Comparison of ENCODE assay signal across 8 cellular contexts in the genomic region with DNA sequence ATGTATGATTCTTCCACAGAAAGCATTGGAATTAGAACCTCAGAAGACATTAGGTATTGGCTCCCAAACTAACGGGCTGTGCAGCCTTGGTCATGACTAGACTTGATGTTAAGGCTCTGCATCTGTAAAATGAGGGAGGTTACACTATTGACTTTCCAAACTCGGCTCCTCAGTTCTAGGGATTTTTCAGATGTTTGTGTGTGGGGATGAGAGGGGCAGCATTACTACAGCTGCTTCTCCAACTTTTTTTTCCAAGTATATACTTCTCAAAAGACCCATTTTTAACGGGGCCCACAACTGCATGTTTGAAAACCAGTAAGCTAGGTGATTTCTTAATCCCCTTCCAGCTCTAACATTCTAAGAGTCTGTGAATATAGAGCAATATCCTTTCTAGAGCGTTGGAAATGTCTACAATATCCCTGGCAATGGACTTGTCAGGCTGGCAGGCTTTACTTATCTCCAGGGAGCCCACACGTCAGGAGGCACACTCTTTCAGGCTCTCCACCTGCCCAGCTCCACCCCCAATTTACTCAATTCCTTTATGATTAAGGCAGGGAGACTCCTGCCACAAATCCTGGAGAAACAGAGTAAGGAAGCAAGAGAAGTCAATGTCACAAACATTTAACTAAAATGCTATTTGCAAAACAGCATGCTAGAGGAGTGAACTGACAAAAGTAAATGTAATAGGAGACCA. TPM values are rescaled to one million over a fixed set of nuclear protein-coding genes. Genes with fewer than 3 reads are reported as not detected.
DNase-seq lines count a peak whose midpoint lies in the region; FAIRE-seq and TF ChIP-seq lines count a peak whose summit lies in the region.

No MANE protein-coding gene starts in this region.

- H3K79me2 ChIP-seq in mammary epithelial cell (ENCODE audit: insufficient read depth, low read length): peaks cover 13% of the 10 kb centered on the region

- no peak overlapping the region for H2BK120ac ChIP-seq in mesenchymal stem cell (ENCODE audit: low read depth, low read length)

- H2BK15ac ChIP-seq in mesenchymal stem cell (ENCODE audit: low read depth, poor library complexity, severe bottlenecking): no peak overlapping the region

- H3K18ac ChIP-seq in mesenchymal stem cell (ENCODE audit: low read depth in 1 of 2, low read length in 2 of 2): peak overlapping the region; percentile 90 to 95

- in situ Hi-C loops in mammary epithelial cell (cut with MboI; ENCODE audit: low sequenced_read_pairs in 2 of 2): no loop called here

- dilution Hi-C loops in mammary epithelial cell (cut with HindIII; ENCODE audit: low sequenced_read_pairs): no loop called here

- H4K20me1 ChIP-seq in mammary epithelial cell (ENCODE audit: insufficient read depth, low read length): no peaks in the 10 kb centered on the region

- H4K8ac ChIP-seq in mesenchymal stem cell (ENCODE audit: low read length): peak overlapping the region; percentile 97

- H2BK12ac ChIP-seq in mesenchymal stem cell (ENCODE audit: low read length in 2 of 2): no peak overlapping the region

- H3K9ac ChIP-seq in mammary epithelial cell (ENCODE audit: insufficient read depth, low read length): peak overlapping the region; percentile 97
- H3K9ac ChIP-seq in mesenchymal stem cell (ENCODE audit: low read length): peak overlapping the region; percentile 99

- TF ChIP-seq POLR2A in uterus (IDR thresholded peaks at IDR 0.05): no peak

- H3K4me2 ChIP-seq in mammary epithelial cell (ENCODE audit: insufficient read depth, low read depth, low read length) (peak overlapping the region; percentile 88), mesenchymal stem cell (ENCODE audit: low read length, poor library complexity, severe bottlenecking) (peak overlapping the region; percentile 96)

- H3K14ac ChIP-seq in mesenchymal stem cell (ENCODE audit: low read length in 2 of 2): no peak overlapping the region

- no peak for FAIRE-seq in urothelium cell line (lab: Jason Lieb, UNC)

- H4K91ac ChIP-seq in mesenchymal stem cell (ENCODE audit: low read length): no peak overlapping the region

- CTCF ChIA-PET in mammary epithelial cell (lab: Charles Lee; ENCODE audit: low non-redundant PET): interaction anchor here (0.6 kb wide), 1 partner anchor 17 kb away, joined by 4 read pairs; no protein-coding TSS in a partner anchor

- DNase-seq in AG09309 (ENCODE audit: low read depth) (no peak), LNCaP clone FGC (ENCODE audit: low read depth) (no peak), mammary epithelial cell (no peak), mesenchymal stem cell (no peak), uterus (no peak), dermis blood vessel endothelial cell (no peak), foreskin melanocyte (no peak), urothelium cell line (ENCODE audit: low spot score) (no peak)

- H3K23ac ChIP-seq in mesenchymal stem cell (ENCODE audit: low read length in 2 of 2): no peak overlapping the region

- peak overlapping the region; percentile 83 for H3K4me3 ChIP-seq in AG09309 (ENCODE audit: control insufficient read depth, low read depth, low read length)
- H3K4me3 ChIP-seq in LNCaP clone FGC (ENCODE audit: low read depth, low read length): peak overlapping the region; percentile 90
- H3K4me3 ChIP-seq in mammary epithelial cell (replicated peaks in 1 of 3; ENCODE audit: insufficient read depth in 1 of 3, low read depth in 2 of 3, low read length in 3 of 3): peak overlapping the region; percentile 61 to 80 (median 79)
- peak overlapping the region in 1 of 2 experiments; percentile 91 for H3K4me3 ChIP-seq in mesenchymal stem cell (ENCODE audit: insufficient read depth in 1 of 2, low read depth in 1 of 2, low read length in 2 of 2)
- peak overlapping the region; percentile 74 to 86 for H3K4me3 ChIP-seq in uterus

- H3K36me3 ChIP-seq in mammary epithelial cell (ENCODE audit: insufficient read depth, low read length): peaks cover 17% of the 10 kb centered on the region
- peaks cover 17 to 31% of the 10 kb centered on the region in 2 experiments for H3K36me3 ChIP-seq in mesenchymal stem cell (ENCODE audit: control insufficient read depth in 1 of 2, insufficient read depth in 2 of 2, low read depth in 1 of 2, low read length in 2 of 2)
- H3K36me3 ChIP-seq in uterus: no peaks in the 10 kb centered on the region

- TF ChIP-seq CTCF in AG09309 (IDR thresholded peaks at IDR 0.05; ENCODE audit: control insufficient read depth, insufficient read depth, low read depth, low read length, missing control alignments) (no peak), LNCaP clone FGC (IDR thresholded peaks at IDR 0.05; ENCODE audit: control insufficient read depth, extremely low read depth, insufficient read depth) (no peak), mammary epithelial cell (conservative IDR thresholded peaks at IDR 0.05 in 1 of 2, IDR thresholded peaks at IDR 0.05 in 1 of 2; ENCODE audit: extremely low read depth in 1 of 2, insufficient read depth in 1 of 2, low read depth in 1 of 2, low read length in 2 of 2) (no peak), uterus (IDR thresholded peaks at IDR 0.05) (no peak)

- no peak overlapping the region for H2BK5ac ChIP-seq in mesenchymal stem cell (ENCODE audit: low read depth, low read length, poor library complexity, severe bottlenecking)

- H3K4me1 ChIP-seq in mammary epithelial cell (ENCODE audit: insufficient read depth, low read length): peaks cover 21% of the 10 kb centered on the region
- peaks cover 13% of the 10 kb centered on the region for H3K4me1 ChIP-seq in mesenchymal stem cell (ENCODE audit: control insufficient read depth, insufficient read depth, low read depth, low read length)
- peaks cover 0 to 7% of the 10 kb centered on the region in 2 donors for H3K4me1 ChIP-seq in uterus

- peak overlapping the region; percentile 83 to 87 for H3K4ac ChIP-seq in mesenchymal stem cell (ENCODE audit: low read depth in 1 of 2, low read length in 2 of 2)

- peak overlapping the region; percentile 62 for H2AK5ac ChIP-seq in mesenchymal stem cell (ENCODE audit: low read length, severe bottlenecking)

- H3K27ac ChIP-seq in mammary epithelial cell (ENCODE audit: insufficient read depth, low read depth, low read length): peak overlapping the region; percentile 94
- H3K27ac ChIP-seq in mesenchymal stem cell (ENCODE audit: low read length, poor library complexity, severe bottlenecking): peak overlapping the region; percentile 94
- H3K27ac ChIP-seq in uterus: peak overlapping the region; percentile 92

- BruUV-seq in mammary epithelial cell (replicated peaks; lab: Mats Ljungman, UMichigan): no TSS peak

- H2AFZ ChIP-seq in mammary epithelial cell (ENCODE audit: low read depth, low read length): peak overlapping the region; percentile 90
- no peak overlapping the region for H2AFZ ChIP-seq in mesenchymal stem cell (ENCODE audit: low read depth, low read length)

- H3K9me3 ChIP-seq in mammary epithelial cell (replicated peaks; ENCODE audit: insufficient read depth, low read length) (no peaks in the 10 kb centered on the region), mesenchymal stem cell (ENCODE audit: control insufficient read depth, low read length) (no peaks in the 10 kb centered on the region), uterus (no peaks in the 10 kb centered on the region)

- H3K27me3 ChIP-seq in mammary epithelial cell (ENCODE audit: insufficient read depth, low read length): no peaks in the 10 kb centered on the region
- no peaks in the 10 kb centered on the region for H3K27me3 ChIP-seq in mesenchymal stem cell (ENCODE audit: control insufficient read depth in 1 of 2, insufficient read depth in 1 of 2, low read length in 2 of 2)
- H3K27me3 ChIP-seq in uterus: no peaks in the 10 kb centered on the region

- peaks cover 11% of the 10 kb centered on the region for H3K79me1 ChIP-seq in mesenchymal stem cell (replicated peaks; ENCODE audit: low read length, poor library complexity, severe bottlenecking)

- intact Hi-C loops in mammary epithelial cell (cut with micrococcal nuclease) (no loop called here), uterus (cut with DNase I; ENCODE audit: low total_unique reads) (no loop called here)

- 12% methylated on average over 5 of the region's 5 CpGs for WGBS in mammary epithelial cell (ENCODE audit: low coverage, missing lambda C conversion rate)
- 26% methylated on average over 5 of the region's 5 CpGs for WGBS in mesenchymal stem cell

RNA-seq across cellular contexts. Expression of a gene that starts 0.8 kb away (rescaled TPM):
- total RNA-seq in mammary epithelial cell (10 to 100 TPM; 37.2 to 69.1 TPM), uterus (10 to 100 TPM; 41.8 to 60.0 (median 50.6) TPM), dermis blood vessel endothelial cell (48.6 and 64.3 TPM in 2 replicates)
- 143 TPM for polyA plus RNA-seq in mammary epithelial cell
- polyA minus RNA-seq in mammary epithelial cell: 168 TPM
- 214 TPM for polyA plus RNA-seq in mesenchymal stem cell (2013, experiment 1 of 2)
- polyA plus RNA-seq in mesenchymal stem cell (2013, experiment 2 of 2): 216 TPM

RNA-seq across cellular contexts. Expression of a gene that starts 15.5 kb away (rescaled TPM):
- under 1 TPM; 0.33 to 0.40 TPM for total RNA-seq in mammary epithelial cell
- 0.23 TPM for polyA plus RNA-seq in mammary epithelial cell
- not detected for polyA minus RNA-seq in mammary epithelial cell
- polyA plus RNA-seq in mesenchymal stem cell (2013, experiment 1 of 2): 0.23 TPM
- 0.19 TPM for polyA plus RNA-seq in mesenchymal stem cell (2013, experiment 2 of 2)
- total RNA-seq in uterus: 1 to 10 TPM in 3 of 4 donors, not detected in 1; 2.3 to 8.5 (median 2.3) TPM
- total RNA-seq in dermis blood vessel endothelial cell: 0.37 and 1.0 TPM in 2 replicates

RNA-seq across cellular contexts. Expression of a gene that starts 32.8 kb away (rescaled TPM):
- total RNA-seq in mammary epithelial cell: 10 to 100 TPM; 26.7 to 55.5 TPM
- 49.5 TPM for polyA plus RNA-seq in mammary epithelial cell
- 56.9 TPM for polyA minus RNA-seq in mammary epithelial cell
- polyA plus RNA-seq in mesenchymal stem cell (2013, experiment 1 of 2): 28.3 TPM
- polyA plus RNA-seq in mesenchymal stem cell (2013, experiment 2 of 2): 27.3 TPM
- 10 to 100 TPM; 21.3 to 70.6 (median 31.2) TPM for total RNA-seq in uterus
- total RNA-seq in dermis blood vessel endothelial cell: 26.7 and 37.4 TPM in 2 replicates

RNA-seq across cellular contexts. Expression of a gene that starts 41.5 kb away (rescaled TPM):
- total RNA-seq in mammary epithelial cell (not detected), uterus (1 to 10 TPM in 1 of 4 donors, under 1 TPM in 3; 0.26 to 5.0 (median 0.58) TPM), dermis blood vessel endothelial cell (0.74 and 1.2 TPM in 2 replicates)
- not detected for polyA plus RNA-seq in mammary epithelial cell
- not detected for polyA minus RNA-seq in mammary epithelial cell
- 0.01 TPM for polyA plus RNA-seq in mesenchymal stem cell (2013, experiment 1 of 2)
- polyA plus RNA-seq in mesenchymal stem cell (2013, experiment 2 of 2): not detected

RNA-seq across cellular contexts. Expression of a gene that starts 46.4 kb away (rescaled TPM):
- 10 to 100 TPM; 19.8 to 42.3 TPM for total RNA-seq in mammary epithelial cell
- 37.5 TPM for polyA plus RNA-seq in mammary epithelial cell
- polyA minus RNA-seq in mammary epithelial cell: 41.0 TPM
- 35.2 TPM for polyA plus RNA-seq in mesenchymal stem cell (2013, experiment 1 of 2)
- polyA plus RNA-seq in mesenchymal stem cell (2013, experiment 2 of 2): 35.1 TPM
- total RNA-seq in uterus: 10 to 100 TPM in 3 of 4 donors, 1 to 10 TPM in 1; 7.9 to 51.7 (median 13.8) TPM
- 27.1 and 29.3 TPM in 2 replicates for total RNA-seq in dermis blood vessel endothelial cell
